ENCODE assay signal across 23 cellular contexts in the genomic region with DNA sequence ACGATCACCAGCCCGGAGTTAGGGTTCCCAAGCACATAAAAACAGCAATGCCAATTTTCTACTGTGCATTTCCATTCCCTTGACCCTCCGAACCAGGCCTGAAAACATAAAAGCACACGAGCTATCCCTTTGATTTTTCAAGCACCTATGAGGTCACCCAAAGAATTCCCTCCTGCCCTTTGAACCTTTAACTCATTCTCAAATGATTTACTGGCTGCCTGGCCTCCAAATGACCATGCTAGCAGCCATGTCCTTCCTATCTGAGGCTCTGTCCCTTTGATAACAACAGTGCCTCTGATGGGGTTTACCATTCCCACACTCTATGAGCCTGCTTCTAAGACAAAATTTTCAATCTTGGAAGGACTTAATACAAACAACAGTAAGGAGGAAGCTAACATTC. TPM values are rescaled to one million over a fixed set of nuclear protein-coding genes. Genes with fewer than 3 reads are reported as not detected.
DNase-seq lines count a peak whose midpoint lies in the region; ATAC-seq, FAIRE-seq and TF ChIP-seq lines count a peak whose summit lies in the region.
"Had no signal": no experiment of that assay in that cellular context is flagged by ENCODE, and none has a peak within 500 bp of the region (broad histone marks: within the 10 kb centered on the region; RNA-seq: fewer than 3 reads in every experiment).

No MANE protein-coding gene starts in this region.

- H3K4me2 ChIP-seq in HepG2 (ENCODE audit: low read depth, low read length) = peak overlapping the region; percentile 18

- TF ChIP-seq CTCF in HepG2 (CRISPR knock-in tag; IDR thresholded peaks at IDR 0.05) = no peak
- TF ChIP-seq CTCF in neutrophil (IDR thresholded peaks at IDR 0.05) = no peak
- TF ChIP-seq CTCF in omental fat pad (IDR thresholded peaks at IDR 0.05) = no peak

- TF ChIP-seq EP300 in HepG2 (IDR thresholded peaks at IDR 0.05; ENCODE audit: low read depth in 2 of 2, low read length in 2 of 2) (no peak), HepG2 (CRISPR knock-in tag; IDR thresholded peaks at IDR 0.05; ENCODE audit: borderline replicate concordance) (no peak)

- H3K27ac ChIP-seq in epithelial cell of prostate (peak overlapping the region; percentile 52), HepG2 (ENCODE audit: extremely low read length, insufficient read depth, low read length) (no peak overlapping the region), neutrophil (peak overlapping the region; percentile 48)

- intact Hi-C loops in HepG2 (cut with micrococcal nuclease; ENCODE audit: unreplicated experiment) = no loop called here
- intact Hi-C loops in activated CD4-positive, alpha-beta T cell treated with anti-CD3 and anti-CD28 coated beads for 36 hours (cut with DNase I, micrococcal nuclease) = no loop called here

- no peaks in the 10 kb centered on the region for H3K36me3 ChIP-seq in HepG2 (replicated peaks in 1 of 2; ENCODE audit: control insufficient read depth in 1 of 2, insufficient read depth in 2 of 2, low read length in 2 of 2)
- H3K36me3 ChIP-seq in neutrophil = no peaks in the 10 kb centered on the region

- H3K4me3 ChIP-seq in HepG2 (replicated peaks in 1 of 3; ENCODE audit: insufficient read depth in 1 of 3, low read depth in 2 of 3, low read length in 3 of 3) = no peak overlapping the region
- no peak overlapping the region for H3K4me3 ChIP-seq in neutrophil (ENCODE audit: low read depth in 1 of 2, low read length in 1 of 2)

- no peaks in the 10 kb centered on the region for H3K9me3 Mint-ChIP-seq in activated CD4-positive, alpha-beta T cell treated with anti-CD3 and anti-CD28 coated beads for 36 hours (ENCODE audit: low read depth)
- H3K9me3 Mint-ChIP-seq: activated naive CD4-positive, alpha-beta T cell treated with anti-CD3 and anti-CD28 coated beads, Interleukin-2, amount 50 U/mL, for 24 hours; activated T-helper 2 cell treated with anti-CD3 and anti-CD28 coated beads, Interferon-gamma antibody, Interleukin-2, Interleukin-4, amounts not matched to agents 10 μg/mL and 5 μg/mL and 100 μg/mL, durations not matched to agents 14 hours and 24 hours and 36 hours; stimulated activated memory B cell treated with anti-CD40 and anti-IgM and Interleukin-4, amounts not matched to agents 10 μg/mL and 1 μg/mL and 100 μg/mL, for 72 hours had no signal

- ATAC-seq in HepG2 (peak; percentile 74), omental fat pad (ENCODE audit: low FRiP score) (no peak)
- ATAC-seq in activated CD4-positive, alpha-beta T cell treated with anti-CD3 and anti-CD28 coated beads for 36 hours = no peak
- ATAC-seq: activated CD8-positive, alpha-beta T cell treated with anti-CD3 and anti-CD28 coated beads, Interleukin-2, amount 10 ng/mL, durations not matched to agents 7 days and 5 days; HCT116; stimulated activated memory B cell treated with anti-CD40 and anti-IgM and Interleukin-4, amounts not matched to agents 10 μg/mL and 1 μg/mL and 100 μg/mL, for 72 hours had no signal

- H3K27me3 Mint-ChIP-seq in activated CD4-positive, alpha-beta T cell treated with anti-CD3 and anti-CD28 coated beads for 36 hours = peaks cover 2% of the 10 kb centered on the region
- H3K27me3 Mint-ChIP-seq: stimulated activated memory B cell treated with anti-CD40 and anti-IgM and Interleukin-4, amounts not matched to agents 10 μg/mL and 1 μg/mL and 100 μg/mL, for 72 hours had no signal

- no peaks in the 10 kb centered on the region for H3K79me2 ChIP-seq in HepG2 (ENCODE audit: insufficient read depth, low read length)

- POLR2A ChIA-PET in HepG2 (lab: Yijun Ruan, JAX) = no interaction called here
- POLR2A ChIA-PET in activated CD4-positive, alpha-beta T cell treated with anti-CD3 and anti-CD28 coated beads for 36 hours (lab: Charles Lee) = no interaction called here

- FAIRE-seq in HepG2 (lab: Jason Lieb, UNC) = peak; percentile 26

- H2AFZ ChIP-seq in HepG2 (ENCODE audit: low read length) = no peak overlapping the region

- TF ChIP-seq POLR2A in HepG2 (IDR thresholded peaks at IDR 0.05; ENCODE audit: insufficient read depth in 1 of 2, low read depth in 2 of 2, low read length in 2 of 2) = no peak

- no peak overlapping the region for H3K27ac Mint-ChIP-seq in activated CD4-positive, alpha-beta T cell treated with anti-CD3 and anti-CD28 coated beads for 36 hours
- H3K27ac Mint-ChIP-seq: activated CD8-positive, alpha-beta T cell treated with anti-CD3 and anti-CD28 coated beads, Interleukin-2, amount 10 ng/mL, durations not matched to agents 7 days and 5 days; activated naive CD4-positive, alpha-beta T cell treated with anti-CD3 and anti-CD28 coated beads, Interleukin-2, amount 50 U/mL, for 24 hours; activated T-helper 2 cell treated with anti-CD3 and anti-CD28 coated beads, Interferon-gamma antibody, Interleukin-2, Interleukin-4, amounts not matched to agents 10 μg/mL and 5 μg/mL and 100 μg/mL, durations not matched to agents 14 hours and 24 hours and 36 hours; CD14-positive monocyte; stimulated activated memory B cell treated with anti-CD40 and anti-IgM and Interleukin-4, amounts not matched to agents 10 μg/mL and 1 μg/mL and 100 μg/mL, for 72 hours had no signal

- DNase-seq in Caki2 (ENCODE audit: low read depth) = peak; percentile 9
- DNase-seq in epithelial cell of prostate (ENCODE audit: low read depth, low spot score) = no peak
- DNase-seq in HepG2 (ENCODE audit: low spot score) = peak; percentile 57
- no peak for DNase-seq in NCI-H1048 (lab: John Stamatoyannopoulos, UW)
- DNase-seq in SKM-1 (lab: John Stamatoyannopoulos, UW; ENCODE audit: unreplicated experiment) = no peak
- no peak for DNase-seq in activated CD4-positive, alpha-beta T cell treated with anti-CD3 and anti-CD28 coated beads for 36 hours
- no peak for DNase-seq in omental fat pad (ENCODE audit: low spot score)
- DNase-seq: activated CD8-positive, alpha-beta T cell treated with anti-CD3 and anti-CD28 coated beads, Interleukin-2, amount 10 ng/mL, durations not matched to agents 7 days and 5 days; amniotic stem cell; islet precursor cell; NCI-H1436 treated with DMSO at 0.1 percent for 48 hours; NCI-H345; SHP77; substantia nigra had no signal

- no peak overlapping the region for H3K4me3 Mint-ChIP-seq in activated CD4-positive, alpha-beta T cell treated with anti-CD3 and anti-CD28 coated beads for 36 hours
- H3K4me3 Mint-ChIP-seq: activated CD8-positive, alpha-beta T cell treated with anti-CD3 and anti-CD28 coated beads, Interleukin-2, amount 10 ng/mL, durations not matched to agents 7 days and 5 days; activated naive CD4-positive, alpha-beta T cell treated with anti-CD3 and anti-CD28 coated beads, Interleukin-2, amount 50 U/mL, for 24 hours; CD14-positive monocyte; stimulated activated memory B cell treated with anti-CD40 and anti-IgM and Interleukin-4, amounts not matched to agents 10 μg/mL and 1 μg/mL and 100 μg/mL, for 72 hours had no signal

- 0% methylated on average over 4 of the region's 4 CpGs for WGBS in HepG2 (ENCODE audit: low lambda C conversion rate)

- in situ Hi-C loops in Caki2 (cut with HindIII; ENCODE audit: low pct_unique_long_range_greater_than_20kb, low sequenced_read_pairs) (no loop called here), HepG2 (cut with HindIII; ENCODE audit: extremely low pct_ligation_motif_present, low pct_unique_long_range_greater_than_20kb) (no loop called here)

- H3K4me1 ChIP-seq in HepG2 (ENCODE audit: insufficient read depth, low read length) = peaks cover 18% of the 10 kb centered on the region; the same call in 1 of the 2 replicates
- peaks cover 28 to 40% of the 10 kb centered on the region in 2 experiments for H3K4me1 ChIP-seq in neutrophil (ENCODE audit: control insufficient read depth in 1 of 2, insufficient read depth in 1 of 2, low read depth in 1 of 2, low read length in 1 of 2)

- H3K9me3 ChIP-seq in HepG2 (ENCODE audit: low read length) = no peaks in the 10 kb centered on the region
- no peaks in the 10 kb centered on the region for H3K9me3 ChIP-seq in neutrophil

- TF ChIP-seq RAD21 in HepG2 (CRISPR knock-in tag; IDR thresholded peaks at IDR 0.05) = no peak

- CTCF ChIA-PET in HepG2 (lab: Yijun Ruan, JAX; ENCODE audit: low intra/inter-chr PET ratio, low total read pairs) = no interaction called here
- CTCF ChIA-PET in activated CD4-positive, alpha-beta T cell treated with anti-CD3 and anti-CD28 coated beads for 36 hours (lab: Charles Lee) = interaction anchor here (0.6 kb wide), 1 partner anchor 104 kb away, joined by 3 read pairs; no protein-coding TSS in a partner anchor

- H3K9ac ChIP-seq in HepG2 (ENCODE audit: insufficient read depth, low read depth, low read length) = no peak overlapping the region

- no peaks in the 10 kb centered on the region for H4K20me1 ChIP-seq in HepG2 (ENCODE audit: insufficient read depth, low read length)

- no peaks in the 10 kb centered on the region for H3K4me1 Mint-ChIP-seq in activated CD4-positive, alpha-beta T cell treated with anti-CD3 and anti-CD28 coated beads for 36 hours
- H3K4me1 Mint-ChIP-seq: activated naive CD4-positive, alpha-beta T cell treated with anti-CD3 and anti-CD28 coated beads, Interleukin-2, amount 50 U/mL, for 24 hours; stimulated activated memory B cell treated with anti-CD40 and anti-IgM and Interleukin-4, amounts not matched to agents 10 μg/mL and 1 μg/mL and 100 μg/mL, for 72 hours had no signal

- H3K27me3 ChIP-seq in HepG2 (ENCODE audit: control insufficient read depth in 1 of 2, insufficient read depth in 2 of 2, low read length in 2 of 2) (no peaks in the 10 kb centered on the region), neutrophil (no peaks in the 10 kb centered on the region)

- no TSS peak for BruUV-seq in HepG2 (replicated peaks; lab: Mats Ljungman, UMichigan)

- no peaks in the 10 kb centered on the region for H3K36me3 Mint-ChIP-seq in activated CD4-positive, alpha-beta T cell treated with anti-CD3 and anti-CD28 coated beads for 36 hours (ENCODE audit: low read depth)
- H3K36me3 Mint-ChIP-seq: activated naive CD4-positive, alpha-beta T cell treated with anti-CD3 and anti-CD28 coated beads, Interleukin-2, amount 50 U/mL, for 24 hours; CD14-positive monocyte; stimulated activated memory B cell treated with anti-CD40 and anti-IgM and Interleukin-4, amounts not matched to agents 10 μg/mL and 1 μg/mL and 100 μg/mL, for 72 hours had no signal

RNA-seq across cellular contexts. Expression of gene SHROOM4, which starts 15.2 kb away (rescaled TPM):
- total RNA-seq in Caki2 (2014; rRNA removed; shearing (Covaris generic); ENCODE audit: low replicate concordance) = 3.3 and 3.7 TPM in 2 replicates
- 0.15 and 0.18 TPM in 2 replicates for total RNA-seq in HepG2 (2016; rRNA removed; fragmentation: Illumina TruSeq; extraction: Trizol)
- under 0.01 TPM in 1 of 2 replicates, not detected in the other for total RNA-seq in HepG2 (2016; cell fraction: cytosol; rRNA removed; fragmentation: Illumina TruSeq; extraction: Trizol; ENCODE audit: low read depth)
- total RNA-seq in HepG2 (2016; cell fraction: insoluble cytoplasmic fraction; rRNA removed; fragmentation: Illumina TruSeq; extraction: Trizol) = 0.11 and 0.25 TPM in 2 replicates
- 0.03 TPM in 1 of 2 replicates, not detected in the other for total RNA-seq in HepG2 (2016; cell fraction: membrane; rRNA removed; fragmentation: Illumina TruSeq; extraction: Trizol)
- total RNA-seq in HepG2 (2016; cell fraction: nucleus; rRNA removed; fragmentation: Illumina TruSeq; extraction: Trizol) = 0.06 and 0.09 TPM in 2 replicates
- 0.05 and 0.08 TPM in 2 replicates for polyA plus RNA-seq in HepG2 (2011; rRNA removed)
- polyA plus RNA-seq in HepG2 (2011; cell fraction: cytosol; rRNA removed) = 0.04 and 0.05 TPM in 2 replicates
- polyA plus RNA-seq in HepG2 (2011; cell fraction: nucleus; rRNA removed) = 0.07 and 0.10 TPM in 2 replicates
- 0.03 and 0.04 TPM in 2 replicates for polyA plus RNA-seq in HepG2 (2012)
- polyA plus RNA-seq in HepG2 (2016; cell fraction: cytosol; fragmentation: Illumina TruSeq; extraction: Trizol; ENCODE audit: low read depth) = not detected in 2 replicates
- polyA plus RNA-seq in HepG2 (2016; cell fraction: insoluble cytoplasmic fraction; fragmentation: Illumina TruSeq; extraction: Trizol; ENCODE audit: low read depth) = 0.04 and 0.05 TPM in 2 replicates
- polyA plus RNA-seq in HepG2 (2016; cell fraction: membrane; fragmentation: Illumina TruSeq; extraction: Trizol; ENCODE audit: low read depth) = 0.01 TPM in 1 of 2 replicates, not detected in the other
- polyA plus RNA-seq in HepG2 (2016; cell fraction: nucleus; fragmentation: Illumina TruSeq; extraction: Trizol; ENCODE audit: insufficient read depth, low read depth) = 0.08 and 0.09 TPM in 2 replicates
- polyA minus RNA-seq in HepG2 (2011; rRNA and poly(A)+ RNA removed; ENCODE audit: low replicate concordance) = 0.46 TPM in 1 of 2 replicates, not detected in the other
- 0.18 and 0.30 TPM in 2 replicates for polyA minus RNA-seq in HepG2 (2011; cell fraction: cytosol; rRNA and poly(A)+ RNA removed)
- polyA minus RNA-seq in HepG2 (2011; cell fraction: nucleus; rRNA and poly(A)+ RNA removed) = 0.12 and 0.39 TPM in 2 replicates
- total RNA-seq in activated CD4-positive, alpha-beta T cell treated with anti-CD3 and anti-CD28 coated beads for 36 hours = not detected
- total RNA-seq in omental fat pad = 10 to 100 TPM in 3 of 4 donors, 1 to 10 TPM in 1; 6.3 to 54.7 (median 35.4) TPM
- total RNA-seq: A172; activated CD8-positive, alpha-beta T cell treated with anti-CD3 and anti-CD28 coated beads, Interleukin-2, amount 10 ng/mL, durations not matched to agents 7 days and 5 days; activated T-helper 2 cell treated with anti-CD3 and anti-CD28 coated beads, Interferon-gamma antibody, Interleukin-2, Interleukin-4, amounts not matched to agents 10 μg/mL and 5 μg/mL and 100 μg/mL, durations not matched to agents 14 hours and 24 hours and 36 hours; myocyte; T-helper 2 cell treated with Interferon-gamma antibody and Interleukin-4, amounts not matched to agents 100 ng/mL and 5 ng/mL, for 36 hours had no signal
- polyA plus RNA-seq: CD14-positive monocyte had no signal

Comparison
In these comparisons a context has a peak if more than half of its experiments do, and no peak if none do; other contexts are left out.
1. DNase-seq: peak in Caki2 (single experiment) and HepG2 (single experiment); none in epithelial cell of prostate (single experiment), NCI-H1048 (single experiment), SKM-1 (single experiment), activated CD4-positive, alpha-beta T cell treated with anti-CD3 and anti-CD28 coated beads for 36 hours (single experiment) and omental fat pad (single experiment).